ENCODE assay signal across 17 cellular contexts in the genomic region with DNA sequence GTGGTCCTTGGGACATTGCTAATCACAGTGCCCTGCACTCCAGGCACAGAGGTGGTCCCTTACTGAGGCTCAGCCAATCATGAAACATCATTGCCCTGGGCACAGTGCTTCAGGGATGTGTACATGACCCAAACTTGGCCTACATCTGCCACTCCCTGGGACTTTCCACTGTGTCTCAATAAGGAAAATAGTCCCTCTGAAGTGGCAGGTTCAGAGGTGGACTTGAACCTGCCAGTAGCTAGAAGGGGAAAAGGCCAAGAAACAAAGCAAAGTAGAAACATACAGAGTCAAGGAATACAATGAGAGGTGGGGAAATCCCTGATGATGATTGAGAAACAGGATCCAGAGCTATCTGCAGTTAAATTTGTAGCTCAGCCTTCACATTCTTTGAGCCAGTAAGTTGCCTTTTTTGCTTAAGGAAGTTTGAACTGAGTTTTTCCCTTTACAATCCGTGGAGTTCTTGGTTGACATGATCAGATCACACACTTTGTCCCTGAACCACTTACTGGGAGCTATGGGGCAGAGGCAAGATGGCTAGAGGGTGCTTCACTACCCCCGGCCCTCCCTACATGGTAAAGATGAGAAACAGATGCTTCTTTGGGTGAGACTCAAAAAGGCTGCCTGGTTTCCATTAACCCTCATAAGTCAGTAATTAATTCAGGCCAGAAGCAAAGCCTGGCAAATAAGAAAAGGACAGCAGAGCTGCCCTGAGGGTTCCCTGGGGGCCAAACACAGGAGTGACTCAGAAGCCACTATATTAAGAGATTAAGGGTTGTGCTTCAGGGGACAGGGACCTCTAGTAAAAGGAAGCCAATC. TPM values are rescaled to one million over a fixed set of nuclear protein-coding genes. Genes with fewer than 3 reads are reported as not detected.
DNase-seq lines count a peak whose midpoint lies in the region; ATAC-seq, FAIRE-seq and TF ChIP-seq lines count a peak whose summit lies in the region.
"Had no signal": no experiment of that assay in that cellular context is flagged by ENCODE, and none has a peak within 500 bp of the region (broad histone marks: within the 10 kb centered on the region; RNA-seq: fewer than 3 reads in every experiment).

No MANE protein-coding gene starts in this region.

- H3K27me3 ChIP-seq in fibroblast of lung (ENCODE audit: control insufficient read depth, insufficient read depth, low read length): no peaks in the 10 kb centered on the region
- H3K27me3 ChIP-seq: neural progenitor cell had no signal

- H3K9me3 ChIP-seq in fibroblast of lung (ENCODE audit: control insufficient read depth, insufficient read depth, low read depth, low read length): no peaks in the 10 kb centered on the region

- no peak overlapping the region for H2AFZ ChIP-seq in fibroblast of lung (ENCODE audit: low read length)
- H2AFZ ChIP-seq: neural progenitor cell had no signal

- H4K20me1 ChIP-seq in fibroblast of lung (ENCODE audit: control insufficient read depth, extremely low read depth, insufficient read depth, low read length): no peaks in the 10 kb centered on the region

- no peak overlapping the region for H3K4me2 ChIP-seq in fibroblast of lung (ENCODE audit: extremely low read depth, insufficient read depth, low read length)
- H3K4me2 ChIP-seq: neural progenitor cell had no signal

- ATAC-seq in GM21717 (IDR thresholded peaks at IDR 0.05; ENCODE audit: unreplicated experiment): no peak
- ATAC-seq: sciatic nerve had no signal

- peaks cover 35% of the 10 kb centered on the region for H3K4me1 ChIP-seq in fibroblast of lung (ENCODE audit: control insufficient read depth, extremely low read depth, insufficient read depth, low read length)

- H3K4me3 ChIP-seq in fibroblast of lung (replicated peaks in 1 of 4; ENCODE audit: control extremely low read depth in 1 of 4, insufficient read depth in 1 of 4, low read depth in 3 of 4, low read length in 4 of 4): no peak overlapping the region
- H3K4me3 ChIP-seq: neural progenitor cell had no signal

- H3K36me3 ChIP-seq in fibroblast of lung (ENCODE audit: control insufficient read depth, insufficient read depth, low read length): no peaks in the 10 kb centered on the region
- H3K36me3 ChIP-seq: neural progenitor cell had no signal

- no peak for FAIRE-seq in RCC 7860 (lab: Jason Lieb, UNC)

- no peak overlapping the region for H3K9ac ChIP-seq in fibroblast of lung (ENCODE audit: insufficient read depth, low read length)
- H3K9ac ChIP-seq: neural progenitor cell had no signal

- peak; percentile 18 for DNase-seq in ELF-1 (ENCODE audit: low read depth, low spot score)
- peak; percentile 12 for DNase-seq in RCC 7860 (ENCODE audit: low spot score)
- peak in 1 of 2 donors; percentile 52 for DNase-seq in fibroblast of lung (ENCODE audit: low read depth in 2 of 2)
- peak; percentile 88 for DNase-seq in renal cortical epithelial cell (ENCODE audit: low read depth)
- DNase-seq in SHP77 treated with DMSO at 0.1 percent for 48 hours (lab: John Stamatoyannopoulos, UW): no peak
- DNase-seq in NCI-H510A treated with DMSO at 0.1 percent for 48 hours (lab: John Stamatoyannopoulos, UW): no peak
- DNase-seq in stimulated activated CD4-positive, alpha-beta T cell treated with anti-CD3 and anti-CD28 coated beads, Interleukin-1b, Interleukin-23, amount 100 ng/mL, for 48 hours: no peak
- DNase-seq: activated CD4-positive, alpha-beta T cell treated with anti-CD3 and anti-CD28 coated beads, Interleukin-2, amount 50 U/mL, for 4 hours; endodermal cell; NCI-H1092; NCI-H446 treated with DMSO at 0.1 percent for 48 hours; substantia nigra; T-helper 9 cell had no signal

- H3K79me2 ChIP-seq in fibroblast of lung (ENCODE audit: control insufficient read depth, insufficient read depth, low read length): no peaks in the 10 kb centered on the region

- no peak for TF ChIP-seq CTCF in fibroblast of lung (conservative IDR thresholded peaks at IDR 0.05 in 1 of 2, IDR thresholded peaks at IDR 0.05 in 1 of 2; ENCODE audit: low read depth in 1 of 2, low read length in 2 of 2)

- H3K27ac ChIP-seq in fibroblast of lung (ENCODE audit: insufficient read depth, low read length): peak overlapping the region; percentile 40
- H3K27ac ChIP-seq: neural progenitor cell had no signal

RNA-seq across cellular contexts. Expression of a gene that starts 57.6 kb away (rescaled TPM):
- total RNA-seq in fibroblast of lung (0.26 and 0.83 TPM in 2 replicates), renal cortical epithelial cell (6.4 and 13.9 TPM in 2 replicates)
- 1.4 and 3.2 TPM in 2 replicates for polyA plus RNA-seq in fibroblast of lung
- 1.1 and 1.9 TPM in 2 replicates for polyA plus RNA-seq in fibroblast of lung (2012)
- polyA minus RNA-seq in fibroblast of lung (ENCODE audit: low replicate concordance): 4.2 and 5.0 TPM in 2 replicates
- total RNA-seq: activated T-helper 1 cell treated with anti-CD3 and anti-CD28 coated beads, Interleukin-12 subunit alpha, Interleukin-12 subunit beta, Interleukin-2, Interleukin-4 antibody, amounts not matched to agents 30 ng/mL and 10 ng/mL and 1 ng/mL, durations not matched to agents 14 hours and 24 hours and 36 hours had no signal

Comparison
In these comparisons a context has a peak if more than half of its experiments do, and no peak if none do; other contexts are left out.
1. DNase-seq: peak in ELF-1 (single experiment), RCC 7860 (single experiment) and renal cortical epithelial cell (single experiment); none in SHP77 treated with DMSO at 0.1 percent for 48 hours (single experiment), NCI-H510A treated with DMSO at 0.1 percent for 48 hours (single experiment) and stimulated activated CD4-positive, alpha-beta T cell treated with anti-CD3 and anti-CD28 coated beads, Interleukin-1b, Interleukin-23, amount 100 ng/mL, for 48 hours (single experiment).